ENCODE assay signal across 8 cellular contexts in the genomic region with DNA sequence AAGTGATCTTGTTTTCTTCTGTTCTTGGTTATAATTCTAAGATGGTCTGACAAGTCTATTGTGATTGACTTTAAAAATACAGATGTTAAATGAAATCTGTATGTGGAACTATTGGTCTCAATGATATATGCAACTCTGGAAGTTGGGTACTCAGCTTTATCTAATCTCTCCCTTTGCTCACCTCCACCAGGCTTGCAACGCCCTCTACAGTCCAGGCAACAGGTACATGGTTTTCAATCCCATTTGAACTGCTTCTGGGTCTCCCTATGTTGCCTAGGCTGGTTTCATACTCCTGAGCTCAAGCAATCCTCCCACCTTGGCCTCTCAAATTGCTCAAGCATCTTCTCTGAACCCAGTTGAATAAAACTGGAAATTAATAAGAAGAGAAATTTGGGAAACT. TPM values are rescaled to one million over a fixed set of nuclear protein-coding genes. Genes with fewer than 3 reads are reported as not detected.
DNase-seq lines count a peak whose midpoint lies in the region; ATAC-seq and TF ChIP-seq lines count a peak whose summit lies in the region.

No MANE protein-coding gene starts in this region.

- H3K36me3 ChIP-seq in breast epithelium, result no peaks in the 10 kb centered on the region

- no peaks in the 10 kb centered on the region for H3K4me1 ChIP-seq in breast epithelium

- H3K27ac ChIP-seq in breast epithelium, result no peak overlapping the region

- in situ Hi-C loops in ACHN (cut with HindIII; ENCODE audit: low pct_ligation_motif_present, low pct_unique_long_range_greater_than_20kb, low sequenced_read_pairs), result no loop called here

- H3K36me3 Mint-ChIP-seq in MCF 10A (ENCODE audit: insufficient read depth, unreplicated experiment), result peaks cover under 1% of the 10 kb centered on the region

- ATAC-seq in HG03565 (IDR thresholded peaks at IDR 0.05; ENCODE audit: unreplicated experiment), result no peak

- H3K9me3 ChIP-seq in breast epithelium, result no peaks in the 10 kb centered on the region

- H3K4me3 Mint-ChIP-seq in MCF 10A (ENCODE audit: unreplicated experiment), result no peak overlapping the region

- POLR2A ChIA-PET in MCF 10A (lab: Yijun Ruan, JAX), result interaction anchor here (0.6 kb wide), 1 partner anchor 107 kb away, joined by 4 read pairs; no protein-coding TSS in a partner anchor

- H3K4me1 Mint-ChIP-seq in MCF 10A (ENCODE audit: insufficient read depth, unreplicated experiment), result no peaks in the 10 kb centered on the region

- peak; percentile 42 for DNase-seq in MCF 10A (ENCODE audit: unreplicated experiment)
- DNase-seq in breast epithelium (ENCODE audit: low spot score in 2 of 2), result no peak
- peak; percentile 23 for DNase-seq in activated CD4-positive, CD25-positive, alpha-beta regulatory T cell treated with anti-CD3 and anti-CD28 coated beads, Interleukin-2, amount 50 U/mL, for 16 hours (ENCODE audit: low read depth, low spot score)
- DNase-seq in epithelial cell of proximal tubule (ENCODE audit: low read depth), result no peak
- peak; percentile 36 for DNase-seq in stimulated activated CD4-positive, alpha-beta T cell treated with anti-CD3 and anti-CD28 coated beads, Interleukin-2, amount 100 ng/mL, for 4 hours (ENCODE audit: low read depth)
- no peak for DNase-seq in GM19238 (ENCODE audit: insufficient read length, low spot score)
- DNase-seq in ACHN, result no peak

- H3K9me3 Mint-ChIP-seq in MCF 10A (ENCODE audit: unreplicated experiment), result no peaks in the 10 kb centered on the region

- no peak overlapping the region for H3K4me3 ChIP-seq in breast epithelium
- no peak overlapping the region for H3K4me3 ChIP-seq in epithelial cell of proximal tubule (ENCODE audit: low read depth, low read length)

- TF ChIP-seq POLR2A in breast epithelium (IDR thresholded peaks at IDR 0.05), result no peak

- CTCF ChIA-PET in MCF 10A (lab: Yijun Ruan, JAX), result interaction anchor here (0.6 to 0.9 kb wide), 2 partner anchors 11 to 64 kb away, joined by 3 to 4 read pairs; no protein-coding TSS in a partner anchor

- TF ChIP-seq CTCF in MCF 10A (IDR thresholded peaks at IDR 0.05; ENCODE audit: unreplicated experiment) (peak; percentile 21), breast epithelium (IDR thresholded peaks at IDR 0.05) (peak in 1 of 3 donors; percentile 39), epithelial cell of proximal tubule (conservative IDR thresholded peaks at IDR 0.05; ENCODE audit: low read depth, low read length) (peak; percentile 79)

- no TSS peak for BruUV-seq in MCF 10A (replicated peaks; lab: Mats Ljungman, UMichigan)

- H3K27me3 ChIP-seq in breast epithelium, result no peaks in the 10 kb centered on the region

- no peak overlapping the region for H3K27ac Mint-ChIP-seq in MCF 10A (ENCODE audit: low read depth, unreplicated experiment)

- intact Hi-C loops in MCF 10A (cut with micrococcal nuclease), result loop anchor here (1.0 kb wide), 1 partner anchor 260 kb away; no protein-coding TSS in a partner anchor
- intact Hi-C loops in breast epithelium (cut with DNase I; ENCODE audit: low total_unique reads), result no loop called here

- peaks cover 79% of the 10 kb centered on the region for H3K27me3 Mint-ChIP-seq in MCF 10A (ENCODE audit: insufficient read depth, unreplicated experiment)

RNA-seq across cellular contexts. Expression of a gene that starts 25.6 kb away (rescaled TPM):
- not detected in 2 replicates for total RNA-seq in MCF 10A (2022)
- total RNA-seq in breast epithelium, result 1 to 10 TPM; 1.3 to 7.2 (median 5.4) TPM
- total RNA-seq in epithelial cell of proximal tubule, result 0.51 and 0.58 TPM in 2 replicates

RNA-seq across cellular contexts. Expression of a gene that starts 49.2 kb away (rescaled TPM):
- total RNA-seq in MCF 10A (2022), result not detected in 2 replicates
- 1 to 10 TPM in 2 of 3 donors, under 1 TPM in 1; 0.48 to 2.0 (median 2.0) TPM for total RNA-seq in breast epithelium
- total RNA-seq in epithelial cell of proximal tubule, result not detected in 2 replicates

RNA-seq across cellular contexts. Expression of a gene that starts 54.8 kb away (rescaled TPM):
- total RNA-seq in MCF 10A (2022) (not detected in 2 replicates), breast epithelium (10 to 100 TPM in 2 of 3 donors, 1 to 10 TPM in 1; 1.6 to 19.2 (median 15.0) TPM), epithelial cell of proximal tubule (not detected in 2 replicates)

Comparison
In these comparisons a context has a peak if more than half of its experiments do, and no peak if none do; other contexts are left out.
1. DNase-seq: peak in MCF 10A (single experiment), activated CD4-positive, CD25-positive, alpha-beta regulatory T cell treated with anti-CD3 and anti-CD28 coated beads, Interleukin-2, amount 50 U/mL, for 16 hours (single experiment) and stimulated activated CD4-positive, alpha-beta T cell treated with anti-CD3 and anti-CD28 coated beads, Interleukin-2, amount 100 ng/mL, for 4 hours (single experiment); none in breast epithelium (0 of 2), epithelial cell of proximal tubule (single experiment), GM19238 (single experiment) and ACHN (single experiment).